ENCODE assay signal across 9 cellular contexts in genomic region chr13:46389985-46390384, GRCh38. TPM values are rescaled to one million over a fixed set of nuclear protein-coding genes. Genes with fewer than 3 reads are reported as not detected.
DNase-seq lines count a peak whose midpoint lies in the region; ATAC-seq, FAIRE-seq and TF ChIP-seq lines count a peak whose summit lies in the region.
"Had no signal": no experiment of that assay in that cellular context is flagged by ENCODE, and none has a peak within 500 bp of the region (broad histone marks: within the 10 kb centered on the region; RNA-seq: fewer than 3 reads in every experiment).

No MANE protein-coding gene starts in this region.

- H4K20me1 ChIP-seq in OCI-LY3 (ENCODE audit: insufficient read depth, low read length), result no peaks in the 10 kb centered on the region

- peak overlapping the region; percentile 82 for H3K4me3 ChIP-seq in OCI-LY3 (ENCODE audit: low read length)
- no peak overlapping the region for H3K4me3 ChIP-seq in gastrocnemius medialis

- H3K4me1 ChIP-seq in OCI-LY3 (ENCODE audit: low read length) (peaks cover 37% of the 10 kb centered on the region), gastrocnemius medialis (no peaks in the 10 kb centered on the region)

- H3K27me3 ChIP-seq in OCI-LY3 (ENCODE audit: low read depth, low read length) (no peaks in the 10 kb centered on the region), gastrocnemius medialis (peaks cover 0 to 15% (median 15%) of the 10 kb centered on the region in 3 donors)

- peak; percentile 59 to 79 for DNase-seq in frontal cortex (ENCODE audit: low spot score in 2 of 2)
- peak; percentile 60 for DNase-seq in retina
- DNase-seq in H54 (ENCODE audit: insufficient read length, low spot score), result no peak
- no peak for DNase-seq in effector CD4-positive, alpha-beta T cell
- no peak for DNase-seq in gastrocnemius medialis

- ATAC-seq in GM18873 (IDR thresholded peaks at IDR 0.05; ENCODE audit: low FRiP score, unreplicated experiment) (peak; percentile 49), HG02840 (IDR thresholded peaks at IDR 0.05; ENCODE audit: low FRiP score, unreplicated experiment) (peak; percentile 35), gastrocnemius medialis (no peak)

- peak; percentile 91 for FAIRE-seq in frontal cortex (lab: Jason Lieb, UNC)
- FAIRE-seq in H54 (lab: Jason Lieb, UNC), result no peak
- FAIRE-seq: TTC549 had no signal

- H3K36me3 ChIP-seq in OCI-LY3 (replicated peaks; ENCODE audit: low read depth, low read length), result peaks cover 13% of the 10 kb centered on the region
- no peaks in the 10 kb centered on the region for H3K36me3 ChIP-seq in gastrocnemius medialis

- peaks cover 61% of the 10 kb centered on the region for H3K79me2 ChIP-seq in OCI-LY3 (ENCODE audit: low read length)

- peak overlapping the region; percentile 96 for H3K9ac ChIP-seq in OCI-LY3 (ENCODE audit: low read length)

- peak overlapping the region; percentile 93 for H3K27ac ChIP-seq in OCI-LY3 (ENCODE audit: low read length)
- no peak overlapping the region for H3K27ac ChIP-seq in gastrocnemius medialis

- TF ChIP-seq POLR2A in H54 (IDR thresholded peaks at IDR 0.05; ENCODE audit: low read depth, low read length), result no peak
- no peak for TF ChIP-seq POLR2A in gastrocnemius medialis (IDR thresholded peaks at IDR 0.05)

- no peak for TF ChIP-seq CTCF in OCI-LY3 (IDR thresholded peaks at IDR 0.05; ENCODE audit: low read depth, low read length)
- no peak for TF ChIP-seq CTCF in gastrocnemius medialis (IDR thresholded peaks at IDR 0.05 in 4 of 5, conservative IDR thresholded peaks at IDR 0.05 in 1 of 5)

- H3K9me3 ChIP-seq in OCI-LY3 (ENCODE audit: insufficient read depth, low read length) (0 out of 2 replicates have a peak, but pooled peaks cover 3% of the 10 kb centered on the region), gastrocnemius medialis (no peaks in the 10 kb centered on the region)

- intact Hi-C loops in gastrocnemius medialis (cut with DNase I; ENCODE audit: low total_unique reads), result no loop called here

- in situ Hi-C loops in gastrocnemius medialis (cut with MboI; ENCODE audit: low sequenced_read_pairs in 4 of 4), result no loop called here

- peak overlapping the region; percentile 95 for H3K4me2 ChIP-seq in OCI-LY3 (ENCODE audit: low read length)

- H2AFZ ChIP-seq in OCI-LY3 (ENCODE audit: low read depth, low read length), result no peak overlapping the region

RNA-seq across cellular contexts. Expression of gene RUBCNL, which starts 2.9 kb away (rescaled TPM):
- total RNA-seq in frontal cortex (3.3 TPM), gastrocnemius medialis (under 1 TPM in 2 of 4 donors, not detected in 2; 0.42 to 0.78 TPM)

Comparison
In these comparisons a context has a peak if more than half of its experiments do, and no peak if none do; other contexts are left out.
1. ATAC-seq: peak in GM18873 (single experiment) and HG02840 (single experiment); none in gastrocnemius medialis (0 of 2).
2. DNase-seq: peak in frontal cortex (2 of 2) and retina (single experiment); none in H54 (single experiment), effector CD4-positive, alpha-beta T cell (single experiment) and gastrocnemius medialis (0 of 2).